ENCODE assay signal across 8 cellular contexts in genomic region chr22:23178512-23179254, GRCh38. TPM values are rescaled to one million over a fixed set of nuclear protein-coding genes. Genes with fewer than 3 reads are reported as not detected.
DNase-seq lines count a peak whose midpoint lies in the region; ATAC-seq, FAIRE-seq and TF ChIP-seq lines count a peak whose summit lies in the region.

No MANE protein-coding gene starts in this region.

- dilution Hi-C loops in keratinocyte (cut with MboI; ENCODE audit: extremely low pct_ligation_motif_present, low sequenced_read_pairs) = no loop called here

- no peak for ATAC-seq in GM19467 (IDR thresholded peaks at IDR 0.05; ENCODE audit: unreplicated experiment)

- peaks cover 32% of the 10 kb centered on the region for H3K4me1 ChIP-seq in keratinocyte (ENCODE audit: control insufficient read depth, extremely low read depth, insufficient read depth, low read length)

- peak; percentile 52 for FAIRE-seq in keratinocyte (lab: Jason Lieb, UNC)

- peaks cover 0 to 11% of the 10 kb centered on the region in 2 experiments for H3K36me3 ChIP-seq in keratinocyte (ENCODE audit: control insufficient read depth in 2 of 2, extremely low read depth in 1 of 2, insufficient read depth in 2 of 2, low read length in 2 of 2)

- H3K79me2 ChIP-seq in keratinocyte (ENCODE audit: control insufficient read depth, insufficient read depth, low read length) = peaks cover 29% of the 10 kb centered on the region

- no peak overlapping the region for H2AFZ ChIP-seq in keratinocyte (ENCODE audit: control insufficient read depth, low read length)

- H3K9me1 ChIP-seq in keratinocyte (ENCODE audit: control insufficient read depth, extremely low read depth, insufficient read depth, low read length) = peaks cover 3% of the 10 kb centered on the region

- H3K27ac ChIP-seq in keratinocyte (ENCODE audit: control insufficient read depth, insufficient read depth, low read length) = no peak overlapping the region

- peaks cover 3% of the 10 kb centered on the region for H3K9me3 ChIP-seq in keratinocyte (ENCODE audit: control insufficient read depth, low read depth, low read length)

- TF ChIP-seq CTCF in WI38 (IDR thresholded peaks at IDR 0.05; ENCODE audit: low read depth, low read length) = peak; percentile 94
- peak; percentile 98 for TF ChIP-seq CTCF in cardiac fibroblast (IDR thresholded peaks at IDR 0.05; ENCODE audit: low read depth, low read length)
- peak; percentile 96 to 97 (median 97) for TF ChIP-seq CTCF in keratinocyte (optimal IDR thresholded peaks at IDR 0.05 in 1 of 3, IDR thresholded peaks at IDR 0.05 in 1 of 3, conservative IDR thresholded peaks at IDR 0.05 in 1 of 3; ENCODE audit: extremely low read depth in 1 of 3, insufficient read depth in 2 of 3, low read length in 3 of 3)

- H3K9ac ChIP-seq in keratinocyte (ENCODE audit: control insufficient read depth, extremely low read depth, insufficient read depth, low read length) = no peak overlapping the region

- no peak overlapping the region for H3K4me2 ChIP-seq in keratinocyte (ENCODE audit: control insufficient read depth, extremely low read depth, insufficient read depth, low read depth, low read length)

- no peaks in the 10 kb centered on the region for H3K27me3 ChIP-seq in keratinocyte (ENCODE audit: control insufficient read depth, extremely low read depth, insufficient read depth, low read length)

- DNase-seq in DMS53 (lab: John Stamatoyannopoulos, UW) = peak; percentile 65
- DNase-seq in DMS53 treated with DMSO at 0.1 percent for 48 hours (lab: John Stamatoyannopoulos, UW; ENCODE audit: unreplicated experiment) = no peak
- DNase-seq in NCI-H1105 treated with DMSO at 0.1 percent for 48 hours (lab: John Stamatoyannopoulos, UW) = peak; percentile 52
- peak; percentile 62 to 68 for DNase-seq in cardiac fibroblast (ENCODE audit: low read depth in 2 of 2)
- DNase-seq in keratinocyte (ENCODE audit: low read depth, low spot score) = no peak
- DNase-seq in stimulated activated CD4-positive, alpha-beta T cell treated with anti-CD3 and anti-CD28 coated beads, Interleukin-1b, Interleukin-23, amount 100 ng/mL, for 24 hours (ENCODE audit: low read depth in 4 of 4, low spot score in 1 of 4) = peak; percentile 38 to 52 (median 46)

- H3K4me3 ChIP-seq in WI38 (ENCODE audit: low read depth, low read length) (no peak overlapping the region), cardiac fibroblast (replicated peaks in 1 of 2; ENCODE audit: low read depth in 2 of 2, low read length in 2 of 2) (no peak overlapping the region), keratinocyte (ENCODE audit: control insufficient read depth in 2 of 3, extremely low read depth in 1 of 3, insufficient read depth in 2 of 3, low read depth in 1 of 3, low read length in 3 of 3) (no peak overlapping the region)

- H4K20me1 ChIP-seq in keratinocyte (ENCODE audit: control insufficient read depth, extremely low read depth, insufficient read depth, low read length) = peaks cover 18% of the 10 kb centered on the region

RNA-seq across cellular contexts. Expression of gene BCR, which starts 1.6 kb away (rescaled TPM):
- polyA plus RNA-seq in keratinocyte = 25.8 to 43.0 TPM (median 30.3 TPM) in 3 replicates
- 30.9 TPM for polyA plus RNA-seq in keratinocyte (2011; ENCODE audit: low read depth)
- polyA plus RNA-seq in keratinocyte (2011; cell fraction: cytosol; rRNA removed) = 30.9 and 75.3 TPM in 2 replicates
- 62.7 and 87.1 TPM in 2 replicates for polyA plus RNA-seq in keratinocyte (2011; cell fraction: nucleus; rRNA removed)
- polyA plus RNA-seq in keratinocyte (2012; ENCODE audit: low replicate concordance) = 38.4 and 56.2 TPM in 2 replicates
- polyA minus RNA-seq in keratinocyte = 84.1 to 263 TPM (median 98.7 TPM) in 3 replicates
- polyA minus RNA-seq in keratinocyte (2011; cell fraction: cytosol; rRNA and poly(A)+ RNA removed) = 122 TPM
- 65.2 and 71.2 TPM in 2 replicates for polyA minus RNA-seq in keratinocyte (2011; cell fraction: nucleus; rRNA and poly(A)+ RNA removed)

RNA-seq across cellular contexts. Expression of gene RAB36, which starts 33.4 kb away (rescaled TPM):
- 1.7 to 4.9 TPM (median 1.9 TPM) in 3 replicates for polyA plus RNA-seq in keratinocyte
- polyA plus RNA-seq in keratinocyte (2011; ENCODE audit: low read depth) = not detected
- polyA plus RNA-seq in keratinocyte (2011; cell fraction: cytosol; rRNA removed) = 2.0 and 2.6 TPM in 2 replicates
- 3.8 and 5.6 TPM in 2 replicates for polyA plus RNA-seq in keratinocyte (2011; cell fraction: nucleus; rRNA removed)
- polyA plus RNA-seq in keratinocyte (2012; ENCODE audit: low replicate concordance) = 0.35 and 3.3 TPM in 2 replicates
- polyA minus RNA-seq in keratinocyte = 3.2 to 6.5 TPM (median 3.3 TPM) in 3 replicates
- 2.3 TPM for polyA minus RNA-seq in keratinocyte (2011; cell fraction: cytosol; rRNA and poly(A)+ RNA removed)
- 2.7 and 3.3 TPM in 2 replicates for polyA minus RNA-seq in keratinocyte (2011; cell fraction: nucleus; rRNA and poly(A)+ RNA removed)

RNA-seq across cellular contexts. Expression of gene RSPH14, which starts 36.9 kb away (rescaled TPM):
- polyA plus RNA-seq in keratinocyte = 0.13 TPM in 1 of 3 replicates, not detected in the others
- polyA plus RNA-seq in keratinocyte (2011; ENCODE audit: low read depth) = 2.2 TPM
- 0.12 TPM in 1 of 2 replicates, not detected in the other for polyA plus RNA-seq in keratinocyte (2011; cell fraction: cytosol; rRNA removed)
- 0.09 and 0.21 TPM in 2 replicates for polyA plus RNA-seq in keratinocyte (2011; cell fraction: nucleus; rRNA removed)
- polyA plus RNA-seq in keratinocyte (2012; ENCODE audit: low replicate concordance) = 0.18 and 0.25 TPM in 2 replicates
- polyA minus RNA-seq in keratinocyte = 0.19 to 3.9 TPM (median 0.30 TPM) in 3 replicates
- not detected for polyA minus RNA-seq in keratinocyte (2011; cell fraction: cytosol; rRNA and poly(A)+ RNA removed)
- not detected in 2 replicates for polyA minus RNA-seq in keratinocyte (2011; cell fraction: nucleus; rRNA and poly(A)+ RNA removed)

Comparison
In these comparisons a context has a peak if more than half of its experiments do, and no peak if none do; other contexts are left out.
1. DNase-seq: peak in DMS53 (single experiment), NCI-H1105 treated with DMSO at 0.1 percent for 48 hours (single experiment), cardiac fibroblast (2 of 2) and stimulated activated CD4-positive, alpha-beta T cell treated with anti-CD3 and anti-CD28 coated beads, Interleukin-1b, Interleukin-23, amount 100 ng/mL, for 24 hours (4 of 4); none in DMS53 treated with DMSO at 0.1 percent for 48 hours (single experiment) and keratinocyte (single experiment).
2. Peak in every context shown above with its lines, with median percentiles within 50 percentile points of each other: CTCF ChIP-seq.